18 cellular contexts compared by ENCODE assay signal in genomic region chr15:100997442-100997841, GRCh38.
A peak's percentile ranks its signal among the peaks of the same experiment; 100 is the strongest.
DNase-seq lines count a peak whose midpoint lies in the region; TF ChIP-seq lines count a peak whose summit lies in the region.
"Had no signal": no experiment of that assay in that cellular context is flagged by ENCODE, and none has a peak within 500 bp of the region (broad histone marks: within the 10 kb centered on the region; RNA-seq: fewer than 3 reads in every experiment).

No MANE protein-coding gene starts in this region.

- H3K4me1 ChIP-seq in colonic mucosa = no peaks in the 10 kb centered on the region
- H3K4me1 ChIP-seq: BE2C had no signal

- peak overlapping the region; percentile 31 for H3K27ac Mint-ChIP-seq in osteocyte (ENCODE audit: unreplicated experiment)
- H3K27ac Mint-ChIP-seq: activated naive CD8-positive, alpha-beta T cell; stimulated activated effector memory CD8-positive, alpha-beta T cell treated with anti-CD3 and anti-CD28 coated beads, Interleukin-12 subunit alpha, Interleukin-12 subunit beta, amount 100 ng/mL, for 72 hours had no signal

- DNase-seq in GM04503 (ENCODE audit: low read depth) (peak; percentile 54), NCI-H526 (lab: John Stamatoyannopoulos, UW) (peak; percentile 15 to 19), colonic mucosa (peak; percentile 21), osteocyte (ENCODE audit: extremely low spot score, unreplicated experiment) (peak; percentile 19), NCI-H1694 (lab: John Stamatoyannopoulos, UW) (no peak), NCI-H2171 treated with DMSO at 0.1 percent for 48 hours (lab: John Stamatoyannopoulos, UW) (no peak), DMS 273 treated with DMSO at 0.1 percent for 48 hours (lab: John Stamatoyannopoulos, UW) (no peak)
- DNase-seq: activated CD4-positive, alpha-beta T cell treated with anti-CD3 and anti-CD28 coated beads for 1 hour; activated T-cell treated with anti-CD3 and anti-CD28 coated beads, Interleukin-2, amount 50 U/mL, for 48 hours; BE2C; effector CD8-positive, alpha-beta T cell; MV-4-11; NCI-H187 treated with DMSO at 0.1 percent for 48 hours; NCI-H446 treated with DMSO at 0.1 percent for 48 hours had no signal

- H3K4me3 ChIP-seq in colonic mucosa = no peak overlapping the region
- H3K4me3 ChIP-seq: thoracic aorta had no signal

- no peaks in the 10 kb centered on the region for H3K27me3 Mint-ChIP-seq in osteocyte (ENCODE audit: unreplicated experiment)
- H3K27me3 Mint-ChIP-seq: activated naive CD8-positive, alpha-beta T cell had no signal

- peak overlapping the region; percentile 28 for H3K27ac ChIP-seq in colonic mucosa
- H3K27ac ChIP-seq: thoracic aorta had no signal

- no peaks in the 10 kb centered on the region for H3K9me3 ChIP-seq in colonic mucosa
- H3K9me3 ChIP-seq: BE2C, thoracic aorta had no signal

- H3K36me3 ChIP-seq in colonic mucosa = no peaks in the 10 kb centered on the region
- H3K36me3 ChIP-seq: BE2C had no signal

- H3K4me1 Mint-ChIP-seq in osteocyte (ENCODE audit: unreplicated experiment) = peaks cover 26% of the 10 kb centered on the region
- H3K4me1 Mint-ChIP-seq: stimulated activated effector memory CD8-positive, alpha-beta T cell treated with anti-CD3 and anti-CD28 coated beads, Interleukin-12 subunit alpha, Interleukin-12 subunit beta, amount 100 ng/mL, for 72 hours had no signal

- no peak overlapping the region for H3K9ac ChIP-seq in colonic mucosa (ENCODE audit: low read depth in 2 of 2, low read length in 2 of 2)

- TF ChIP-seq CTCF in colonic mucosa (IDR thresholded peaks at IDR 0.05) (no peak), osteocyte (IDR thresholded peaks at IDR 0.05) (no peak)

- H3K4me3 Mint-ChIP-seq in osteocyte (ENCODE audit: unreplicated experiment) = no peak overlapping the region
- H3K4me3 Mint-ChIP-seq: activated naive CD8-positive, alpha-beta T cell; neural crest cell; stimulated activated effector memory CD8-positive, alpha-beta T cell treated with anti-CD3 and anti-CD28 coated beads, Interleukin-12 subunit alpha, Interleukin-12 subunit beta, amount 100 ng/mL, for 72 hours had no signal

- no peaks in the 10 kb centered on the region for H3K9me3 Mint-ChIP-seq in osteocyte (ENCODE audit: unreplicated experiment)
- H3K9me3 Mint-ChIP-seq: neural crest cell; stimulated activated effector memory CD8-positive, alpha-beta T cell treated with anti-CD3 and anti-CD28 coated beads, Interleukin-12 subunit alpha, Interleukin-12 subunit beta, amount 100 ng/mL, for 72 hours had no signal

- no peaks in the 10 kb centered on the region for H3K36me3 Mint-ChIP-seq in osteocyte (ENCODE audit: unreplicated experiment)
- H3K36me3 Mint-ChIP-seq: activated naive CD8-positive, alpha-beta T cell; stimulated activated effector memory CD8-positive, alpha-beta T cell treated with anti-CD3 and anti-CD28 coated beads, Interleukin-12 subunit alpha, Interleukin-12 subunit beta, amount 100 ng/mL, for 72 hours had no signal

- H3K27me3 ChIP-seq in colonic mucosa = no peaks in the 10 kb centered on the region

- intact Hi-C loops in colonic mucosa (cut with DNase I) = no loop called here

Comparison
In these comparisons a context has a peak if more than half of its experiments do, and no peak if none do; other contexts are left out.
1. DNase-seq: peak in GM04503 (single experiment), NCI-H526 (2 of 2), colonic mucosa (single experiment) and osteocyte (single experiment); none in NCI-H1694 (single experiment), NCI-H2171 treated with DMSO at 0.1 percent for 48 hours (single experiment) and DMS 273 treated with DMSO at 0.1 percent for 48 hours (single experiment).